1 cellular context compared by ENCODE assay signal in the genomic region with DNA sequence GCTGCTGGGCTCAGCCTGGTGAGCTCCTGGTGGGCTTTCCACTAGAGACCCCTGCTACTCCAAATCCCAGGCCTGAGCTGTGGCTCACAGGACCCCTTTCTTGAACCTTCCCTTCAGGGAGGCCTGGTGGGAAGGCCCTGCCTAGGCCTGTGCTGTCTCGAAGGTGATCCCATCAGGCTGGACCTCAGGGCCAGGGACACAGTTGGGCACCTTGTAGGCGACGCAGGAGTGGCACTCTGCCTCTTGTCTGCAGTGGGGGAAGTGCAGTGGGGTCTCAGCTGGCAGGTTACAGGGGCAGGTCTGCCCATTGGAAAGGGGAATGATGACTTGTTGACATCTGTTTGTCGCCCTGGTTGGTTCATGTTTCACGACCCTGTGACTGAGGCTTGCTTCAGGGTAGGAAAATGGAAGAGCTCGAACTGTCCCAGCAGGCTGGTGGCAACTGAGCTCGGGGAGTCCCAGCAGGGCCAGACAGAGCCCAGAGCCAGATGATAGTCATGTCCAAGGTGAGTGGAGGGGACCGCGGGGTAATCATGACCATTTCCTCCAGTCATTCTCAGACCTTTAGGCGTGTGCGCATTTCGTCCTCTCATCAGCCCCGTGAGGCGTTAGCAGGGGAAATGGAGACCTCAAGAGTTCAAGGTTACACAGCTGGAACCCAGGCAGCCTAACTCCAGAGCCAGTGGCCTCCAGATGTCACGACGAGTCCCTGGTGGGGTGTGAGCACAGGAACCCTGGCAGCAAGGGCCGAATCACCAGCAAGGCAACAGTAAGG.
TF ChIP-seq lines count a peak whose summit lies in the region.

No MANE protein-coding gene starts in this region.

TF ChIP-seq in HepG2, 621 proteins besides CTCF, POLR2A, EP300 and RAD21 (continues in another document):
- TF ChIP-seq ZNF354B (CRISPR knock-in tag; IDR thresholded peaks at IDR 0.05) (0 out of 2 replicates have a peak, but pooled peaks have one; percentile 19), ZXDC (CRISPR knock-in tag; IDR thresholded peaks at IDR 0.05) (no peak), YY1 (IDR thresholded peaks at IDR 0.05; ENCODE audit: insufficient read depth, insufficient replicate concordance, low read depth, low read length) (no peak), PATZ1 (CRISPR knock-in tag; IDR thresholded peaks at IDR 0.05) (no peak), GABPA (IDR thresholded peaks at IDR 0.05; ENCODE audit: low read depth, low read length) (no peak), GABPA (CRISPR knock-in tag; IDR thresholded peaks at IDR 0.05; ENCODE audit: low read depth) (no peak), HOXA3 (CRISPR knock-in tag; IDR thresholded peaks at IDR 0.05) (peak; percentile 52; the same call in 1 of the 2 replicates), WIZ (CRISPR knock-in tag; IDR thresholded peaks at IDR 0.05) (no peak), TSC22D2 (CRISPR knock-in tag; IDR thresholded peaks at IDR 0.05; ENCODE audit: borderline replicate concordance) (no peak), ZNF678 (CRISPR knock-in tag; IDR thresholded peaks at IDR 0.05) (no peak), SKIL (CRISPR knock-in tag; IDR thresholded peaks at IDR 0.05; ENCODE audit: borderline replicate concordance) (no peak), ATF6 (CRISPR knock-in tag; conservative IDR thresholded peaks at IDR 0.05) (no peak), RARA (CRISPR knock-in tag; IDR thresholded peaks at IDR 0.05) (0 out of 2 replicates have a peak, but pooled peaks have one; percentile 27), ZNF280D (CRISPR knock-in tag; IDR thresholded peaks at IDR 0.05) (no peak), SPEN (CRISPR knock-in tag; IDR thresholded peaks at IDR 0.05; ENCODE audit: low read depth) (0 out of 2 replicates have a peak, but pooled peaks have one; percentile 10), HMG20A (CRISPR knock-in tag; IDR thresholded peaks at IDR 0.05; ENCODE audit: borderline replicate concordance) (no peak), HOXD1 (CRISPR knock-in tag; IDR thresholded peaks at IDR 0.05) (no peak), ZNF124 (CRISPR knock-in tag; IDR thresholded peaks at IDR 0.05) (no peak), ZNF253 (CRISPR knock-in tag; IDR thresholded peaks at IDR 0.05; ENCODE audit: borderline replicate concordance) (0 out of 2 replicates have a peak, but pooled peaks have one; percentile 41), NFE2L2 (IDR thresholded peaks at IDR 0.05; ENCODE audit: low read length) (no peak), ZNF383 (CRISPR knock-in tag; IDR thresholded peaks at IDR 0.05; ENCODE audit: borderline replicate concordance) (no peak), ISL2 (CRISPR knock-in tag; IDR thresholded peaks at IDR 0.05) (no peak), GATA4 (IDR thresholded peaks at IDR 0.05; ENCODE audit: borderline replicate concordance, low read depth) (no peak), AHDC1 (CRISPR knock-in tag; IDR thresholded peaks at IDR 0.05; ENCODE audit: borderline replicate concordance) (no peak), NR2F1 (CRISPR knock-in tag; IDR thresholded peaks at IDR 0.05) (no peak), FOSL1 (CRISPR knock-in tag; IDR thresholded peaks at IDR 0.05; ENCODE audit: borderline replicate concordance) (no peak), ZNF557 (CRISPR knock-in tag; IDR thresholded peaks at IDR 0.05) (no peak), JUN (CRISPR knock-in tag; IDR thresholded peaks at IDR 0.05) (no peak), MED1 (CRISPR knock-in tag; IDR thresholded peaks at IDR 0.05) (no peak), ISX (CRISPR knock-in tag; conservative IDR thresholded peaks at IDR 0.05) (no peak)
- TF ChIP-seq, protein P1, sequence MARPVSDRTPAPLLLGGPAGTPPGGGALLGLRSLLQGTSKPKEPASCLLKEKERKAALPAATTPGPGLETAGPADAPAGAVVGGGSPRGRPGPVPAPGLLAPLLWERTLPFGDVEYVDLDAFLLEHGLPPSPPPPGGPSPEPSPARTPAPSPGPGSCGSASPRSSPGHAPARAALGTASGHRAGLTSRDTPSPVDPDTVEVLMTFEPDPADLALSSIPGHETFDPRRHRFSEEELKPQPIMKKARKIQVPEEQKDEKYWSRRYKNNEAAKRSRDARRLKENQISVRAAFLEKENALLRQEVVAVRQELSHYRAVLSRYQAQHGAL (CRISPR knock-in tag; IDR thresholded peaks at IDR 0.05; ENCODE audit: not compliant biosample characterization), result no peak
- TF ChIP-seq, protein P2, sequence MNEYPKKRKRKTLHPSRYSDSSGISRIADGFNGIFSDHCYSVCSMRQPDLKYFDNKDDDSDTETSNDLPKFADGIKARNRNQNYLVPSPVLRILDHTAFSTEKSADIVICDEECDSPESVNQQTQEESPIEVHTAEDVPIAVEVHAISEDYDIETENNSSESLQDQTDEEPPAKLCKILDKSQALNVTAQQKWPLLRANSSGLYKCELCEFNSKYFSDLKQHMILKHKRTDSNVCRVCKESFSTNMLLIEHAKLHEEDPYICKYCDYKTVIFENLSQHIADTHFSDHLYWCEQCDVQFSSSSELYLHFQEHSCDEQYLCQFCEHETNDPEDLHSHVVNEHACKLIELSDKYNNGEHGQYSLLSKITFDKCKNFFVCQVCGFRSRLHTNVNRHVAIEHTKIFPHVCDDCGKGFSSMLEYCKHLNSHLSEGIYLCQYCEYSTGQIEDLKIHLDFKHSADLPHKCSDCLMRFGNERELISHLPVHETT (CRISPR knock-in tag; conservative IDR thresholded peaks at IDR 0.05), result no peak
- TF ChIP-seq, protein P3, sequence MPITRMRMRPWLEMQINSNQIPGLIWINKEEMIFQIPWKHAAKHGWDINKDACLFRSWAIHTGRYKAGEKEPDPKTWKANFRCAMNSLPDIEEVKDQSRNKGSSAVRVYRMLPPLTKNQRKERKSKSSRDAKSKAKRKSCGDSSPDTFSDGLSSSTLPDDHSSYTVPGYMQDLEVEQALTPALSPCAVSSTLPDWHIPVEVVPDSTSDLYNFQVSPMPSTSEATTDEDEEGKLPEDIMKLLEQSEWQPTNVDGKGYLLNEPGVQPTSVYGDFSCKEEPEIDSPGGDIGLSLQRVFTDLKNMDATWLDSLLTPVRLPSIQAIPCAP (CRISPR knock-in tag; IDR thresholded peaks at IDR 0.05; ENCODE audit: low read depth), result no peak
